ENCODE assay signal across 11 cellular contexts in the genomic region with DNA sequence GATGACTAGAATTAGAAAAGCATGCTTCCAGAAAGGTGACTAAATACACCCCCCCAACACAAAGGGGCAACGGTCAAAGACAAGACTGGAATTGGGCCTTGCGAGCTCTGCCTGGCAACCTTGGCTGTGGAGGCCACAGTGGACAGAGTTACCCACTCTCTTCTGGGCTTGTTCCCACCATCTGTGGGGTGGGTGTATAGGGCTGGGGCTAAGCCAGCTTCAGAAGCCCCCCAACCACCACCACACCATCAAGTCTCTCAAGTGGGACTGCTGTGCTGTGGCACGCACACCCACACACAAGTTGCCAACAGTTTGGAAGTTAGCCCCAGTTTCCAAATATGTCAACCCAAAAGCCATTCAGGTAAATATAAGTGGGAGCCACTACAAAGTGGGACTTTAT. TPM values are rescaled to one million over a fixed set of nuclear protein-coding genes. Genes with fewer than 3 reads are reported as not detected.
DNase-seq lines count a peak whose midpoint lies in the region; ATAC-seq and TF ChIP-seq lines count a peak whose summit lies in the region.
"Had no signal": no experiment of that assay in that cellular context is flagged by ENCODE, and none has a peak within 500 bp of the region (broad histone marks: within the 10 kb centered on the region; RNA-seq: fewer than 3 reads in every experiment).

No MANE protein-coding gene starts in this region.

- peaks cover 53 to 96% (median 82%) of the 10 kb centered on the region in 4 donors for H3K4me1 Mint-ChIP-seq in CD4-positive, CD25-positive, alpha-beta regulatory T cell

- in situ Hi-C loops in GM13977 (cut with MboI; ENCODE audit: low pct_unique_long_range_greater_than_20kb, low sequenced_read_pairs, unreplicated experiment), result no loop called here

- H3K9me3 ChIP-seq in CD4-positive, CD25-positive, alpha-beta regulatory T cell (ENCODE audit: control insufficient read depth in 2 of 2, low read length in 2 of 2), result no peaks in the 10 kb centered on the region
- H3K9me3 ChIP-seq in HCT116 (ENCODE audit: control insufficient read depth in 1 of 2, insufficient read depth in 1 of 2, low read depth in 1 of 2, low read length in 2 of 2), result no peaks in the 10 kb centered on the region
- H3K9me3 ChIP-seq in sigmoid colon, result no peaks in the 10 kb centered on the region

- no peak for TF ChIP-seq POLR2A in HCT116 (IDR thresholded peaks at IDR 0.05; ENCODE audit: borderline replicate concordance, extremely low read depth, insufficient read depth, insufficient read length)
- TF ChIP-seq POLR2A in sigmoid colon (IDR thresholded peaks at IDR 0.05), result no peak

- H3K36me3 ChIP-seq in CD4-positive, CD25-positive, alpha-beta regulatory T cell (ENCODE audit: control insufficient read depth, insufficient read depth, low read length), result peaks cover 18% of the 10 kb centered on the region
- H3K36me3 ChIP-seq in HCT116 (ENCODE audit: control insufficient read depth in 1 of 2, insufficient read depth in 2 of 2, low read length in 2 of 2) (peaks cover 0 to 16% of the 10 kb centered on the region in 2 experiments; a peak in 1 of 4 replicates), sigmoid colon (no peaks in the 10 kb centered on the region)

- H3K36me3 Mint-ChIP-seq in CD4-positive, CD25-positive, alpha-beta regulatory T cell, result peaks cover 30% of the 10 kb centered on the region

- 39 to 54% methylated on average over 3 of the region's 3 CpGs for WGBS in sigmoid colon, 2 donors

- POLR2A ChIA-PET in HCT116 (lab: Charles Lee), result interaction anchor here (0.9 kb wide), 1 partner anchor 9 kb away, joined by 3 read pairs; no protein-coding TSS in a partner anchor

- no peaks in the 10 kb centered on the region for H3K9me2 ChIP-seq in HCT116 (ENCODE audit: insufficient read depth)

- no peak overlapping the region for H3K27ac ChIP-seq in CD4-positive, CD25-positive, alpha-beta regulatory T cell (ENCODE audit: insufficient read depth, low read length, poor library complexity, severe bottlenecking)
- H3K27ac ChIP-seq in HCT116 (ENCODE audit: low read depth, low read length) (no peak overlapping the region), epithelial cell of prostate (peak overlapping the region; percentile 98), sigmoid colon (peak overlapping the region in 1 of 4 donors; percentile 16)

- BruUV-seq in HCT116 (replicated peaks; lab: Mats Ljungman, UMichigan), result no TSS peak

- RAD21 ChIA-PET in HCT116 (lab: Charles Lee; ENCODE audit: low non-redundant PET in 1 of 2, low total read pairs in 2 of 2, uncharacterized antibody in 2 of 2, unreplicated experiment in 2 of 2), result no interaction called here

- H3K27me3 Mint-ChIP-seq in CD4-positive, CD25-positive, alpha-beta regulatory T cell, result no peaks in the 10 kb centered on the region

- peak overlapping the region; percentile 60 to 86 (median 65) for H3K4me3 Mint-ChIP-seq in CD4-positive, CD25-positive, alpha-beta regulatory T cell
- H3K4me3 Mint-ChIP-seq: neural crest cell had no signal

- intact Hi-C loops in HCT116 (cut with micrococcal nuclease) (no loop called here), sigmoid colon (cut with DNase I) (no loop called here)

- no peak for TF ChIP-seq EP300 in sigmoid colon (IDR thresholded peaks at IDR 0.05)

- H3K27ac Mint-ChIP-seq in CD4-positive, CD25-positive, alpha-beta regulatory T cell, result peak overlapping the region; percentile 65 to 98 (median 74)

- no peak overlapping the region for H3K9ac ChIP-seq in HCT116 (ENCODE audit: low read length)

- peaks cover 0 to 1% (median 0%) of the 10 kb centered on the region in 7 donors for H3K9me3 Mint-ChIP-seq in CD4-positive, CD25-positive, alpha-beta regulatory T cell

- H3K79me2 ChIP-seq in HCT116 (ENCODE audit: insufficient read depth, low read length), result peaks cover 100% of the 10 kb centered on the region

- peak overlapping the region; percentile 43; the same call in 1 of the 2 replicates for H3K4me2 ChIP-seq in HCT116 (ENCODE audit: low read length)

- no peak for DNase-seq in CD4-positive, CD25-positive, alpha-beta regulatory T cell
- DNase-seq in HCT116 (ENCODE audit: low read depth, low spot score) (no peak), epithelial cell of prostate (ENCODE audit: low read depth, low spot score) (no peak), sigmoid colon (peak; percentile 51), GM13977 (ENCODE audit: low spot score) (no peak)
- DNase-seq: activated CD4-positive, alpha-beta T cell treated with anti-CD3 and anti-CD28 coated beads for 4 hours; kidney glomerular epithelial cell; NCI-H2029 treated with DMSO at 0.1 percent for 48 hours had no signal

- H3K4me3 ChIP-seq in CD4-positive, CD25-positive, alpha-beta regulatory T cell (ENCODE audit: low read depth, low read length), result peak overlapping the region; percentile 68
- H3K4me3 ChIP-seq in HCT116 (replicated peaks in 1 of 2; ENCODE audit: low read depth in 1 of 2, low read length in 2 of 2) (no peak overlapping the region), sigmoid colon (no peak overlapping the region)

- no peak overlapping the region for H2AFZ ChIP-seq in HCT116 (ENCODE audit: low read depth, low read length, poor library complexity, severe bottlenecking)

- H3K4me1 ChIP-seq in CD4-positive, CD25-positive, alpha-beta regulatory T cell (ENCODE audit: control insufficient read depth, insufficient read depth, low read length, poor library complexity, severe bottlenecking), result peaks cover 89% of the 10 kb centered on the region
- H3K4me1 ChIP-seq in HCT116 (ENCODE audit: control insufficient read depth in 1 of 2, insufficient read depth in 2 of 2, low read length in 2 of 2) (peaks cover 49 to 82% of the 10 kb centered on the region in 2 experiments), sigmoid colon (peaks cover 0 to 97% (median 90%) of the 10 kb centered on the region in 4 donors)

- CTCF ChIA-PET in HCT116 (lab: Charles Lee), result no interaction called here

- TF ChIP-seq CTCF in HCT116 (IDR thresholded peaks at IDR 0.05 in 2 of 3, conservative IDR thresholded peaks at IDR 0.05 in 1 of 3; ENCODE audit: borderline replicate concordance in 1 of 3, insufficient read depth in 1 of 3, low read depth in 2 of 3, low read length in 2 of 3) (no peak), sigmoid colon (IDR thresholded peaks at IDR 0.05) (no peak), GM13977 (IDR thresholded peaks at IDR 0.05; ENCODE audit: extremely low read depth, insufficient read depth, missing control alignments) (no peak)

- H3K27me3 ChIP-seq in CD4-positive, CD25-positive, alpha-beta regulatory T cell (ENCODE audit: control insufficient read depth, insufficient read depth, low read length), result no peaks in the 10 kb centered on the region
- H3K27me3 ChIP-seq in HCT116 (ENCODE audit: insufficient read depth, low read length) (no peaks in the 10 kb centered on the region), sigmoid colon (no peaks in the 10 kb centered on the region)

- H4K20me1 ChIP-seq in HCT116 (ENCODE audit: insufficient read depth), result peaks cover 42% of the 10 kb centered on the region; the same call in 1 of the 2 replicates

- no peak for ATAC-seq in CD4-positive, CD25-positive, alpha-beta regulatory T cell (ENCODE audit: low read depth in 2 of 2)
- ATAC-seq in HCT116, result no peak
- ATAC-seq in GM18870 (IDR thresholded peaks at IDR 0.05; ENCODE audit: unreplicated experiment), result no peak
- no peak for ATAC-seq in GM21515 (IDR thresholded peaks at IDR 0.05; ENCODE audit: unreplicated experiment)

- TF ChIP-seq RAD21 in HCT116 (IDR thresholded peaks at IDR 0.05; ENCODE audit: low read depth), result no peak

TF ChIP-seq in HCT116, 20 proteins besides CTCF, POLR2A, EP300 and RAD21:
- TF ChIP-seq EZH2phosphoT487 (IDR thresholded peaks at IDR 0.05; ENCODE audit: borderline replicate concordance) (no peak), SRF (IDR thresholded peaks at IDR 0.05; ENCODE audit: low read depth) (no peak), EGR1 (IDR thresholded peaks at IDR 0.05; ENCODE audit: low read depth) (no peak), YY1 (IDR thresholded peaks at IDR 0.05; ENCODE audit: extremely low read depth, insufficient replicate concordance, low read depth, low read length) (no peak), FOSL1 (IDR thresholded peaks at IDR 0.05; ENCODE audit: low read depth) (no peak), CEBPB (IDR thresholded peaks at IDR 0.05; ENCODE audit: low read depth) (no peak), ELF1 (IDR thresholded peaks at IDR 0.05; ENCODE audit: borderline replicate concordance, low read depth) (no peak), SIN3A (IDR thresholded peaks at IDR 0.05; ENCODE audit: low read depth) (no peak)
- TF ChIP-seq, protein P1, sequence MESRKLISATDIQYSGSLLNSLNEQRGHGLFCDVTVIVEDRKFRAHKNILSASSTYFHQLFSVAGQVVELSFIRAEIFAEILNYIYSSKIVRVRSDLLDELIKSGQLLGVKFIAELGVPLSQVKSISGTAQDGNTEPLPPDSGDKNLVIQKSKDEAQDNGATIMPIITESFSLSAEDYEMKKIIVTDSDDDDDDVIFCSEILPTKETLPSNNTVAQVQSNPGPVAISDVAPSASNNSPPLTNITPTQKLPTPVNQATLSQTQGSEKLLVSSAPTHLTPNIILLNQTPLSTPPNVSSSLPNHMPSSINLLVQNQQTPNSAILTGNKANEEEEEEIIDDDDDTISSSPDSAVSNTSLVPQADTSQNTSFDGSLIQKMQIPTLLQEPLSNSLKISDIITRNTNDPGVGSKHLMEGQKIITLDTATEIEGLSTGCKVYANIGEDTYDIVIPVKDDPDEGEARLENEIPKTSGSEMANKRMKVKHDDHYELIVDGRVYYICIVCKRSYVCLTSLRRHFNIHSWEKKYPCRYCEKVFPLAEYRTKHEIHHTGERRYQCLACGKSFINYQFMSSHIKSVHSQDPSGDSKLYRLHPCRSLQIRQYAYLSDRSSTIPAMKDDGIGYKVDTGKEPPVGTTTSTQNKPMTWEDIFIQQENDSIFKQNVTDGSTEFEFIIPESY (IDR thresholded peaks at IDR 0.05; ENCODE audit: extremely low read depth, insufficient replicate concordance, low read length), result no peak

RNA-seq across cellular contexts. Expression of gene NFE2L2, which starts 7.8 kb away (rescaled TPM):
- total RNA-seq in CD4-positive, CD25-positive, alpha-beta regulatory T cell, result 121 TPM
- 10 to 100 TPM; 44.5 to 64.7 (median 55.5) TPM for polyA plus RNA-seq in CD4-positive, CD25-positive, alpha-beta regulatory T cell
- total RNA-seq in HCT116 (2021; ENCODE audit: unreplicated experiment) (106 TPM), sigmoid colon (100 to 1,000 TPM in 2 of 4 donors, 10 to 100 TPM in 2; 88.1 to 103 (median 98.1) TPM)
- 66.5 and 78.3 TPM in 2 replicates for polyA plus RNA-seq in HCT116 (2012)
- polyA plus RNA-seq in sigmoid colon, result 10 to 100 TPM; 46.7 to 88.3 (median 69.7) TPM

RNA-seq across cellular contexts. Expression of gene HNRNPA3, which starts 44.1 kb away (rescaled TPM):
- 231 TPM for total RNA-seq in CD4-positive, CD25-positive, alpha-beta regulatory T cell
- 10 to 100 TPM; 38.8 to 62.8 (median 56.2) TPM for polyA plus RNA-seq in CD4-positive, CD25-positive, alpha-beta regulatory T cell
- total RNA-seq in HCT116 (2021; ENCODE audit: unreplicated experiment) (328 TPM), sigmoid colon (10 to 100 TPM; 69.2 to 82.1 (median 74.5) TPM)
- 376 and 446 TPM in 2 replicates for polyA plus RNA-seq in HCT116 (2012)
- polyA plus RNA-seq in sigmoid colon, result 100 to 1,000 TPM; 130 to 261 (median 131) TPM
